In the genomic region with DNA sequence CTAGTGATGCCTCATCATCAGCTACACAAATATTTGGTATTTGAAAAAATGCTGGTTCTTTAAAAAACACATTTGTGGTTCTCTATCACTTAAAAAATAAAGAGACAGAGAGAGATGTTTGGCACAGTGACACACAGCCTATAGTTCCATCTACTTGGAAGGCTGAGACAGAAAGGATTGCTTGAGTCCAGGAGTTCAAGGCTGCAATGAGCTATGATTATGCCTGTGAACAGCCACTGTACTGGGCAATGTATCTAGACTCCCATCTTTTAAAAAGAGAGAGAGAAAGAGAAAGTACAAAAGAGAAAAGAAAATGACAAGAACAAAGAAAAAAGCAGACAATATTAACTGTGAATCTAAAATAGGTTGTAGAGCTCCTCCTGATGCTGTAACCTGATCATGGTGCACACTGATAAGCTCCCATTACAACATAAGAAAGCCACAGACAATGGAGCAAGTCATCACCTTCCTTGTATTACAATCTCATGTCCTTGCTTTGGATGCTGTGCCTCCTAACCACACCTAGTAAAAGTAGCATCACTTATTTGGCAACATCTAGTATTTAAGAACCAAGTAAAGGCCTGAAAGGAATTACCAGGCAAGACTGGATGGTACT, we compare ENCODE assay signal across 1 cellular context.
TF ChIP-seq lines count a peak whose summit lies in the region.

No MANE protein-coding gene starts in this region.

TF ChIP-seq in H1, 55 proteins besides CTCF, POLR2A, EP300 and RAD21:
- no peak for TF ChIP-seq SIN3A (conservative IDR thresholded peaks at IDR 0.05 in 1 of 2, IDR thresholded peaks at IDR 0.05 in 1 of 2; ENCODE audit: low read depth in 1 of 2, low read length in 2 of 2)
- TF ChIP-seq GTF2F1 (IDR thresholded peaks at IDR 0.05; ENCODE audit: borderline replicate concordance, low read depth, low read length) = no peak
- no peak for TF ChIP-seq CBX8 (IDR thresholded peaks at IDR 0.05; ENCODE audit: borderline replicate concordance, low read depth, low read length)
- TF ChIP-seq ZNF274 (IDR thresholded peaks at IDR 0.05; ENCODE audit: borderline replicate concordance, extremely low read depth, low read length) = no peak
- TF ChIP-seq, protein P1, sequence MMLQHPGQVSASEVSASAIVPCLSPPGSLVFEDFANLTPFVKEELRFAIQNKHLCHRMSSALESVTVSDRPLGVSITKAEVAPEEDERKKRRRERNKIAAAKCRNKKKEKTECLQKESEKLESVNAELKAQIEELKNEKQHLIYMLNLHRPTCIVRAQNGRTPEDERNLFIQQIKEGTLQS (IDR thresholded peaks at IDR 0.05; ENCODE audit: insufficient read depth, low read depth, low read length) = no peak
